ENCODE assay signal across 19 cellular contexts in the genomic region with DNA sequence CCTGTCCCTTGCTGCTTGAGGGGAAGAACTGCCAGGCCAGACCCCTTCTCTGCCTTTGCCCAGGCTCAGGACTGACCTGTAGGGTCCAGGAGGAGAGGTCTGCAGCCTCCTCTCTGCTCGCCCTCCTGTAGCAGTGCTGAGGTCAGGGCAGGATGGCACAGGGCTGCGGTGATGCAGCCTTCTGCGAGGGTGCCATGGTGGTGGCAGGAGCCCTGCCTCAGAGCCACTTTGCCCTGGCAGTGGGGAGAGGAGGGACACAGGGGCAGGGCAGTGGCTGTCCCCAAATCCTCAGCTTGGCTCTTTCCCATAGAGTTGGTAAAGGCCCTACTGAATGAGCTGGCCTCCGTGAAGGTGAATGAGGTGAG. TPM values are rescaled to one million over a fixed set of nuclear protein-coding genes. Genes with fewer than 3 reads are reported as not detected.
A peak's percentile ranks its signal among the peaks of the same experiment; 100 is the strongest.
DNase-seq lines count a peak whose midpoint lies in the region; ATAC-seq and TF ChIP-seq lines count a peak whose summit lies in the region.
"Had no signal": no experiment of that assay in that cellular context is flagged by ENCODE, and none has a peak within 500 bp of the region (broad histone marks: within the 10 kb centered on the region; RNA-seq: fewer than 3 reads in every experiment).

No MANE protein-coding gene starts in this region.

- no peak overlapping the region for H3K23ac ChIP-seq in H9 (ENCODE audit: insufficient read length, low read depth, low read length)

- H3K9ac ChIP-seq in mucosa of rectum (ENCODE audit: low read depth in 1 of 2, low read length in 2 of 2), result peak overlapping the region; percentile 75 to 76
- no peak overlapping the region for H3K9ac ChIP-seq in H9 (ENCODE audit: extremely low read depth, insufficient read length, low read length)
- H3K9ac ChIP-seq in SK-N-SH, result no peak overlapping the region
- H3K9ac ChIP-seq: GM23248 had no signal

- H4K20me1 ChIP-seq in H9 (ENCODE audit: control insufficient read depth, insufficient read depth, insufficient read length) (no peaks in the 10 kb centered on the region), SK-N-SH (ENCODE audit: insufficient read depth) (no peaks in the 10 kb centered on the region)

- H2BK12ac ChIP-seq in H9 (ENCODE audit: insufficient read length, low read depth, low read length), result no peak overlapping the region

- H3K4me1 ChIP-seq in mucosa of rectum (ENCODE audit: control insufficient read depth in 2 of 2, insufficient read depth in 2 of 2, low read length in 2 of 2) (peaks cover 27 to 47% of the 10 kb centered on the region in 2 donors), H9 (ENCODE audit: insufficient read depth, low read length) (no peaks in the 10 kb centered on the region; the same call in 1 of the 2 replicates), SK-N-SH (ENCODE audit: control insufficient read depth in 1 of 2, insufficient read depth in 2 of 2, low read depth in 1 of 2, low read length in 1 of 2) (no peaks in the 10 kb centered on the region)
- H3K4me1 ChIP-seq: esophagus muscularis mucosa had no signal

- H3K79me1 ChIP-seq in H9 (ENCODE audit: insufficient read depth, low read depth, low read length, poor library complexity, severe bottlenecking), result no peaks in the 10 kb centered on the region

- H2AFZ ChIP-seq in H9 (ENCODE audit: low read length), result no peak overlapping the region
- H2AFZ ChIP-seq in SK-N-SH (ENCODE audit: low read depth), result no peak overlapping the region
- H2AFZ ChIP-seq: GM23248 had no signal

- no peak overlapping the region for H3K18ac ChIP-seq in H9 (ENCODE audit: insufficient read length, low read depth, low read length)

- H3K27me3 Mint-ChIP-seq in activated naive CD4-positive, alpha-beta T cell treated with anti-CD3 and anti-CD28 coated beads, Interleukin-2, amount 10 ng/mL, durations not matched to agents 7 days and 5 days, result no peaks in the 10 kb centered on the region
- H3K27me3 Mint-ChIP-seq in type B pancreatic cell, result no peaks in the 10 kb centered on the region
- H3K27me3 Mint-ChIP-seq in H9 (ENCODE audit: low read depth), result no peaks in the 10 kb centered on the region

- peak overlapping the region; percentile 97 for H3K27ac ChIP-seq in epithelial cell of prostate
- peak overlapping the region; percentile 77 to 79 for H3K27ac ChIP-seq in mucosa of rectum (ENCODE audit: low read depth in 2 of 2, low read length in 2 of 2)
- H3K27ac ChIP-seq in H9 (ENCODE audit: insufficient read length, low read depth, low read length), result no peak overlapping the region
- H3K27ac ChIP-seq in SK-N-SH (ENCODE audit: low read depth in 2 of 2, low read length in 1 of 2), result no peak overlapping the region
- H3K27ac ChIP-seq: esophagus muscularis mucosa, GM23248 had no signal

- H3K27ac Mint-ChIP-seq in activated naive CD4-positive, alpha-beta T cell treated with anti-CD3 and anti-CD28 coated beads, Interleukin-2, amount 10 ng/mL, durations not matched to agents 7 days and 5 days, result no peak overlapping the region
- H3K27ac Mint-ChIP-seq in type B pancreatic cell, result no peak overlapping the region
- peak overlapping the region in 1 of 3 experiments; percentile 81; a peak in 1 of 7 replicates for H3K27ac Mint-ChIP-seq in H9
- H3K27ac Mint-ChIP-seq: activated CD8-positive, alpha-beta T cell treated with anti-CD3 and anti-CD28 coated beads, Interleukin-2, amount 10 ng/mL, durations not matched to agents 7 days and 5 days; activated T-helper 2 cell treated with anti-CD3 and anti-CD28 coated beads, Interferon-gamma antibody, Interleukin-2, Interleukin-4, amounts not matched to agents 10 μg/mL and 5 μg/mL and 100 μg/mL, durations not matched to agents 14 hours and 24 hours and 36 hours; nephron progenitor cell had no signal

- H3K9me3 ChIP-seq in mucosa of rectum (ENCODE audit: control insufficient read depth in 2 of 2, low read length in 2 of 2), result no peaks in the 10 kb centered on the region
- H3K9me3 ChIP-seq in H9 (ENCODE audit: control insufficient read depth, low read depth, low read length), result no peaks in the 10 kb centered on the region
- no peaks in the 10 kb centered on the region for H3K9me3 ChIP-seq in SK-N-SH
- H3K9me3 ChIP-seq: esophagus muscularis mucosa had no signal

- POLR2A ChIA-PET in SK-N-SH (lab: Yijun Ruan, JAX), result no interaction called here

- TF ChIP-seq RAD21 in SK-N-SH (IDR thresholded peaks at IDR 0.05; ENCODE audit: low read length), result no peak

- H4K91ac ChIP-seq in H9 (ENCODE audit: insufficient read length, low read depth, low read length), result no peak overlapping the region

- H3K4me1 Mint-ChIP-seq in activated naive CD4-positive, alpha-beta T cell treated with anti-CD3 and anti-CD28 coated beads, Interleukin-2, amount 10 ng/mL, durations not matched to agents 7 days and 5 days, result no peaks in the 10 kb centered on the region
- H3K4me1 Mint-ChIP-seq in type B pancreatic cell (ENCODE audit: unreplicated experiment) (no peaks in the 10 kb centered on the region), H9 (peaks cover 19 to 33% of the 10 kb centered on the region in 2 experiments)
- H3K4me1 Mint-ChIP-seq: nephron progenitor cell had no signal

- no peak overlapping the region for H4K5ac ChIP-seq in H9 (ENCODE audit: insufficient read length, low read depth, low read length)

- ATAC-seq in HG03342 (IDR thresholded peaks at IDR 0.05; ENCODE audit: unreplicated experiment), result no peak
- ATAC-seq: activated CD8-positive, alpha-beta T cell treated with anti-CD3 and anti-CD28 coated beads, Interleukin-2, amount 10 ng/mL, durations not matched to agents 7 days and 5 days; sciatic nerve had no signal

- no CpG with 5 or more reads among the region's 4 CpGs for WGBS in H9 (ENCODE audit: extremely low coverage, insufficient read length, low lambda C conversion rate)
- 57% methylated on average over 3 of the region's 4 CpGs for WGBS in SK-N-SH (ENCODE audit: low lambda C conversion rate)

- H3K14ac ChIP-seq in H9 (ENCODE audit: insufficient read depth, low read length), result no peak overlapping the region

- H4K8ac ChIP-seq in H9 (replicated peaks; ENCODE audit: insufficient read length, low read depth, low read length), result no peak overlapping the region

- TF ChIP-seq CTCF in type B pancreatic cell (conservative IDR thresholded peaks at IDR 0.05) (no peak), H9 (conservative IDR thresholded peaks at IDR 0.05) (no peak), SK-N-SH (IDR thresholded peaks at IDR 0.05) (no peak)

- CTCF ChIA-PET in activated naive CD4-positive, alpha-beta T cell treated with anti-CD3 and anti-CD28 coated beads, Interleukin-2, amount 10 ng/mL, durations not matched to agents 7 days and 5 days (lab: Charles Lee), result no interaction called here
- CTCF ChIA-PET in SK-N-SH (lab: Yijun Ruan, JAX), result interaction anchor here (0.7 to 1.0 kb wide), 2 partner anchors 44 to 62 kb away, joined by 3 read pairs; no protein-coding TSS in a partner anchor

- H3K4me3 ChIP-seq in mucosa of rectum (ENCODE audit: low read length in 2 of 2), result peak overlapping the region; percentile 61 to 65
- no peak overlapping the region for H3K4me3 ChIP-seq in SK-N-SH (ENCODE audit: low read depth in 2 of 2, low read length in 1 of 2)
- H3K4me3 ChIP-seq: esophagus muscularis mucosa, GM23248 had no signal

- no peak overlapping the region for H2BK5ac ChIP-seq in H9 (ENCODE audit: insufficient read length, low read length)

- H3K27me3 ChIP-seq in mucosa of rectum (ENCODE audit: control insufficient read depth in 2 of 2, insufficient read depth in 2 of 2, low read length in 2 of 2) (no peaks in the 10 kb centered on the region), H9 (ENCODE audit: insufficient read depth, low read length) (no peaks in the 10 kb centered on the region), SK-N-SH (ENCODE audit: insufficient read depth) (no peaks in the 10 kb centered on the region)
- H3K27me3 ChIP-seq: esophagus muscularis mucosa had no signal

- H3K4me2 ChIP-seq in H9 (ENCODE audit: insufficient read depth, insufficient read length, low read length) (no peak overlapping the region), SK-N-SH (no peak overlapping the region)

- H2AK5ac ChIP-seq in H9 (ENCODE audit: insufficient read length, low read length), result no peak overlapping the region

- no peak overlapping the region for H2BK120ac ChIP-seq in H9 (ENCODE audit: low read depth, low read length, poor library complexity, severe bottlenecking)

- no peak overlapping the region for H2BK20ac ChIP-seq in H9 (ENCODE audit: low read depth, low read length, poor library complexity, severe bottlenecking)

- peaks cover 3% of the 10 kb centered on the region for H3K9me3 Mint-ChIP-seq in activated naive CD4-positive, alpha-beta T cell treated with anti-CD3 and anti-CD28 coated beads, Interleukin-2, amount 10 ng/mL, durations not matched to agents 7 days and 5 days
- H3K9me3 Mint-ChIP-seq in type B pancreatic cell (no peaks in the 10 kb centered on the region), H9 (no peaks in the 10 kb centered on the region; a peak in 1 of 5 replicates)
- H3K9me3 Mint-ChIP-seq: activated T-helper 2 cell treated with anti-CD3 and anti-CD28 coated beads, Interferon-gamma antibody, Interleukin-2, Interleukin-4, amounts not matched to agents 10 μg/mL and 5 μg/mL and 100 μg/mL, durations not matched to agents 14 hours and 24 hours and 36 hours; nephron progenitor cell had no signal

- DNase-seq in activated naive CD4-positive, alpha-beta T cell treated with anti-CD3 and anti-CD28 coated beads, Interleukin-2, amount 10 ng/mL, durations not matched to agents 7 days and 5 days, result peak; percentile 1
- DNase-seq in activated naive CD4-positive, alpha-beta T cell treated with anti-CD3 and anti-CD28 coated beads, Interleukin-2, amount 50 U/mL, for 16 hours, result no peak
- DNase-seq in epithelial cell of prostate (ENCODE audit: low read depth, low spot score) (no peak), type B pancreatic cell (ENCODE audit: extremely low spot score, unreplicated experiment) (no peak), H9 (no peak), SK-N-SH (no peak)
- DNase-seq: activated CD8-positive, alpha-beta T cell treated with anti-CD3 and anti-CD28 coated beads, Interleukin-2, amount 10 ng/mL, durations not matched to agents 7 days and 5 days; COR-L47; NCI-H1694 treated with DMSO at 0.1 percent for 48 hours; NCI-H510A treated with DMSO at 0.1 percent for 48 hours; nephron progenitor cell; stimulated activated CD4-positive, alpha-beta T cell treated with anti-CD3 and anti-CD28 coated beads, Interleukin-4, amount 100 ng/mL, for 24 hours had no signal

- H3K23me2 ChIP-seq in H9 (ENCODE audit: insufficient read length, low read depth, low read length, poor library complexity, severe bottlenecking), result no peaks in the 10 kb centered on the region

- H2BK15ac ChIP-seq in H9 (ENCODE audit: low read depth, low read length), result no peak overlapping the region

- no peaks in the 10 kb centered on the region for H3K9me2 ChIP-seq in SK-N-SH

- TF ChIP-seq EP300 in SK-N-SH (IDR thresholded peaks at IDR 0.05; ENCODE audit: borderline replicate concordance in 1 of 2, low read depth in 1 of 2, low read length in 1 of 2), result no peak

- peaks cover 0 to 1% of the 10 kb centered on the region in 2 donors for H3K36me3 ChIP-seq in mucosa of rectum (ENCODE audit: control insufficient read depth in 2 of 2, insufficient read depth in 2 of 2, low read length in 2 of 2)
- H3K36me3 ChIP-seq in SK-N-SH (replicated peaks in 1 of 2; ENCODE audit: control insufficient read depth in 1 of 2, insufficient read depth in 2 of 2, low read length in 1 of 2), result no peaks in the 10 kb centered on the region
- H3K36me3 ChIP-seq: esophagus muscularis mucosa had no signal

- H3K36me3 Mint-ChIP-seq in activated naive CD4-positive, alpha-beta T cell treated with anti-CD3 and anti-CD28 coated beads, Interleukin-2, amount 10 ng/mL, durations not matched to agents 7 days and 5 days, result no peaks in the 10 kb centered on the region
- H3K36me3 Mint-ChIP-seq in type B pancreatic cell (no peaks in the 10 kb centered on the region), H9 (ENCODE audit: insufficient read depth in 1 of 3, low read depth in 3 of 3) (no peaks in the 10 kb centered on the region; a peak in 1 of 7 replicates)

- H3K56ac ChIP-seq in H9 (ENCODE audit: insufficient read length, low read depth, low read length), result no peak overlapping the region

- no peaks in the 10 kb centered on the region for H3F3A ChIP-seq in SK-N-SH (replicated peaks; ENCODE audit: insufficient read depth)

- no peak overlapping the region for H3K4ac ChIP-seq in H9 (ENCODE audit: low read depth, low read length)

- no peak overlapping the region for H3T11ph ChIP-seq in H9 (ENCODE audit: low read length)

- H3K79me2 ChIP-seq in H9 (ENCODE audit: insufficient read depth, low read length) (no peaks in the 10 kb centered on the region), SK-N-SH (ENCODE audit: insufficient read depth) (no peaks in the 10 kb centered on the region)

- no peak overlapping the region for H3K4me3 Mint-ChIP-seq in activated naive CD4-positive, alpha-beta T cell treated with anti-CD3 and anti-CD28 coated beads, Interleukin-2, amount 10 ng/mL, durations not matched to agents 7 days and 5 days
- H3K4me3 Mint-ChIP-seq in type B pancreatic cell, result peak overlapping the region; percentile 81
- no peak overlapping the region; a peak in 1 of 5 replicates for H3K4me3 Mint-ChIP-seq in H9
- H3K4me3 Mint-ChIP-seq: activated CD8-positive, alpha-beta T cell treated with anti-CD3 and anti-CD28 coated beads, Interleukin-2, amount 10 ng/mL, durations not matched to agents 7 days and 5 days; nephron progenitor cell had no signal

RNA-seq across cellular contexts. Expression of a gene that starts 0.9 kb away (rescaled TPM):
- total RNA-seq in type B pancreatic cell (ENCODE audit: low replicate concordance) (18.5 and 31.5 TPM in 2 replicates), H9 (2021) (3.1 and 4.0 TPM in 2 replicates)
- 0.38 and 0.49 TPM in 2 replicates for polyA plus RNA-seq in SK-N-SH (2012; rRNA removed)
- 0.10 and 0.16 TPM in 2 replicates for polyA plus RNA-seq in SK-N-SH (2012; cell fraction: cytosol; rRNA removed)
- polyA plus RNA-seq in SK-N-SH (2012; cell fraction: nucleus; rRNA removed), result 5.8 and 7.1 TPM in 2 replicates

RNA-seq across cellular contexts. Expression of a gene that starts 22.0 kb away (rescaled TPM):
- total RNA-seq in type B pancreatic cell (ENCODE audit: low replicate concordance) (5.1 and 5.3 TPM in 2 replicates), H9 (2021) (1.5 TPM in 2 replicates)
- polyA plus RNA-seq in SK-N-SH (2012; rRNA removed), result 0.97 and 1.6 TPM in 2 replicates
- polyA plus RNA-seq in SK-N-SH (2012; cell fraction: cytosol; rRNA removed), result 0.55 and 0.98 TPM in 2 replicates
- 2.3 and 2.5 TPM in 2 replicates for polyA plus RNA-seq in SK-N-SH (2012; cell fraction: nucleus; rRNA removed)
- total RNA-seq: activated CD8-positive, alpha-beta T cell treated with anti-CD3 and anti-CD28 coated beads, Interleukin-2, amount 10 ng/mL, durations not matched to agents 7 days and 5 days; OCI-LY7 had no signal

Comparison
In these comparisons a context has a peak if more than half of its experiments do, and no peak if none do; other contexts are left out.
1. H3K27ac ChIP-seq: peak in epithelial cell of prostate (single experiment) and mucosa of rectum (2 of 2); none in H9 (single experiment) and SK-N-SH (0 of 2).
2. H3K4me3 ChIP-seq: peak in mucosa of rectum (2 of 2); none in SK-N-SH (0 of 2).
3. H3K9ac ChIP-seq: peak in mucosa of rectum (2 of 2); none in H9 (single experiment) and SK-N-SH (single experiment).